Comparison of ENCODE assay signal across 28 cellular contexts in genomic region chr17:40872416-40872815, GRCh38. TPM values are rescaled to one million over a fixed set of nuclear protein-coding genes. Genes with fewer than 3 reads are reported as not detected.
"Had no signal": no experiment of that assay in that cellular context is flagged by ENCODE, and none has a peak within 500 bp of the region (broad histone marks: within the 10 kb centered on the region; RNA-seq: fewer than 3 reads in every experiment).

No MANE protein-coding gene starts in this region.

- H3K27me3 ChIP-seq: ovary, right atrium auricular region, right lobe of liver had no signal

- H3K4me1 ChIP-seq: lower lobe of right lung, right atrium auricular region, right lobe of liver, tibial nerve, uterus had no signal

- DNase-seq: islet precursor cell; left ventricle myocardium superior; lower lobe of right lung; mammary epithelial cell; mesenchymal stem cell; naive B cell; ovary; right lobe of liver; stimulated activated CD4-positive, alpha-beta T cell treated with anti-CD3 and anti-CD28 coated beads, Interleukin-1b, Interleukin-23, amount 100 ng/mL, for 48 hours; stimulated activated CD4-positive, alpha-beta T cell treated with anti-CD3 and anti-CD28 coated beads, Interleukin-2, amount 100 ng/mL, for 48 hours; stimulated activated CD4-positive, alpha-beta T cell treated with anti-CD3 and anti-CD28 coated beads, Interleukin-4, amount 100 ng/mL, for 4 hours; stimulated activated CD8-positive, alpha-beta memory T cell treated with anti-CD3 and anti-CD28 coated beads, Interleukin-4, amount 100 ng/mL, for 48 hours; stimulated activated naive CD4-positive, alpha-beta T cell treated with Interleukin-2 at 50 U/mL for 16 hours; stimulated activated naive CD8-positive, alpha-beta T cell treated with anti-CD3 and anti-CD28 coated beads, Interleukin-15, amount 100 ng/mL, for 72 hours; substantia nigra; uterus had no signal

- H3K4me3 ChIP-seq: lower lobe of right lung, ovary, right atrium auricular region, right lobe of liver, smooth muscle cell, tibial nerve, uterus had no signal

- H3K36me3 ChIP-seq: lower lobe of right lung, ovary, right atrium auricular region, right lobe of liver, tibial nerve, uterus had no signal

- H3K27ac ChIP-seq: lower lobe of right lung, ovary, right atrium auricular region, right lobe of liver, tibial nerve, uterus had no signal

- H3K9me3 ChIP-seq: lower lobe of right lung, ovary, right atrium auricular region, right lobe of liver, tibial nerve, uterus had no signal

RNA-seq across cellular contexts. Expression of gene KRT12, which starts 5.4 kb away (rescaled TPM):
- total RNA-seq: kidney epithelial cell; left ventricle myocardium superior; lower lobe of right lung; mammary epithelial cell; natural killer cell treated with Interleukin-12 subunit alpha and Interleukin-12 subunit beta and Interleukin-15 and Interleukin-18, amount 100 ng/mL, for 72 hours; omental fat pad; ovary; progenitor cell of endocrine pancreas; pulmonary artery endothelial cell; renal cortical epithelial cell; right atrium auricular region; right lobe of liver; skeletal muscle tissue; smooth muscle cell; temporal lobe; tibial nerve; ureter; uterus had no signal

RNA-seq across cellular contexts. Expression of gene KRT20, which starts 12.6 kb away (rescaled TPM):
- total RNA-seq: kidney epithelial cell; left ventricle myocardium superior; lower lobe of right lung; mammary epithelial cell; natural killer cell treated with Interleukin-12 subunit alpha and Interleukin-12 subunit beta and Interleukin-15 and Interleukin-18, amount 100 ng/mL, for 72 hours; omental fat pad; progenitor cell of endocrine pancreas; pulmonary artery endothelial cell; renal cortical epithelial cell; right atrium auricular region; right lobe of liver; skeletal muscle tissue; smooth muscle cell; tibial nerve had no signal
